ENCODE assay signal across 20 cellular contexts in the genomic region with DNA sequence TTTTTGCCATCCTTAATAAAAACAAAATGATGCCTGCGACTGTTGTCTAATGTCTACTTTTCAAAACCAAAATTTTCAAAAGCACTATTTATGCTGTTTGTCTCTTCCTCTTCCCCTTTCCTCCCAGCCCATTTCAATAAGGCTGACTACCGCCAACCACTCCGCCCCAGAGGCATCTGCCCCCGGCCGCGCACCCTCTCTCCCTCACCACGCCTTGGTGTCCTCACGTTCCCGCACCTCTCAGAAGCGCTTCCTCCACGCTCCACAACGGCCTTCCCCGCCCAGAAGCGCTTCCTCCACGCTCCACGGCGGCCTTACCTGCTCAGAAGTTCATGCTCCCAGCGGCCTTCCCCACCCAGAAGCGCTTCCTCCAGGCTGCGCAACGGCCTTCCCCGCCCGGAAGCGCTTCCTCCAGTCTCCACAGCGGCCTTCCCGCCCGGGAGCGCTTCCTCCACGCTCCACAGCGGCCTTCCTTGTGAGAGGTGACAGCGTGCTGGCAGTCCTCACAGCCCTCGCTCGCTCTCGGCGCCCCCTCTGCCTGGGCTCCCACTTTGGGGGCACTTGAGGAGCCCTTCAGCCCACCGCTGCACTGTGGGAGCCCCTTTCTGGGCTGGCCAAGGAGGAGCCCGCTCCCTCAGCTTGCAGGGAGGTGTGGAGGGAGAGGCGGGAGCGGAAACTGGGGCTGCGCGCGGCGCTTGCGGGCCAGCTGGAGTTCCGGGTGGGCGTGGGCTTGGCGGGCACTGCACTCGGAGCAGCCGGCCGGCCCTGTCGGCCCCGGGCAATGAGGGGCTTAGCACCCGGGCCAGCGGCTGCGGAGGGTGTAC.
DNase-seq lines count a peak whose midpoint lies in the region; ATAC-seq and TF ChIP-seq lines count a peak whose summit lies in the region.
"Had no signal": no experiment of that assay in that cellular context is flagged by ENCODE, and none has a peak within 500 bp of the region (broad histone marks: within the 10 kb centered on the region; RNA-seq: fewer than 3 reads in every experiment).

No MANE protein-coding gene starts in this region.

- TF ChIP-seq CTCF in cardiac muscle cell (IDR thresholded peaks at IDR 0.05; ENCODE audit: low read depth, low read length) (no peak), right atrium auricular region (IDR thresholded peaks at IDR 0.05) (no peak), lung (IDR thresholded peaks at IDR 0.05; ENCODE audit: control extremely low read depth, extremely low read depth) (no peak), ascending aorta (IDR thresholded peaks at IDR 0.05) (no peak), OCI-LY7 (conservative IDR thresholded peaks at IDR 0.05; ENCODE audit: low read length) (no peak)

- H3K27me3 Mint-ChIP-seq in activated naive CD8-positive, alpha-beta T cell treated with anti-CD3 and anti-CD28 coated beads, Interleukin-2, amount 50 U/mL, for 24 hours, result no peaks in the 10 kb centered on the region
- H3K27me3 Mint-ChIP-seq: activated CD4-positive, alpha-beta T cell treated with anti-CD3 and anti-CD28 coated beads, Interleukin-2, amount 10 ng/mL, durations not matched to agents 7 days and 5 days had no signal

- H3K27ac ChIP-seq in cardiac muscle cell, result no peak overlapping the region
- no peak overlapping the region for H3K27ac ChIP-seq in right atrium auricular region
- no peak overlapping the region for H3K27ac ChIP-seq in lung (ENCODE audit: low read depth in 1 of 2, low read length in 1 of 2)
- H3K27ac ChIP-seq in ascending aorta, result no peak overlapping the region
- no peak overlapping the region for H3K27ac ChIP-seq in OCI-LY7 (ENCODE audit: low read depth, low read length, poor library complexity, severe bottlenecking)
- H3K27ac ChIP-seq: foreskin keratinocyte, upper lobe of left lung had no signal

- H2AFZ ChIP-seq in OCI-LY7 (ENCODE audit: low read length), result no peak overlapping the region

- H3K36me3 Mint-ChIP-seq in activated naive CD8-positive, alpha-beta T cell treated with anti-CD3 and anti-CD28 coated beads, Interleukin-2, amount 50 U/mL, for 24 hours (ENCODE audit: low read depth), result peaks cover 2% of the 10 kb centered on the region

- no TSS peak for BruUV-seq in OCI-LY7 (replicated peaks; lab: Mats Ljungman, UMichigan)

- H3K4me1 Mint-ChIP-seq in activated naive CD8-positive, alpha-beta T cell treated with anti-CD3 and anti-CD28 coated beads, Interleukin-2, amount 50 U/mL, for 24 hours, result no peaks in the 10 kb centered on the region
- H3K4me1 Mint-ChIP-seq: activated CD4-positive, alpha-beta T cell treated with anti-CD3 and anti-CD28 coated beads, Interleukin-2, amount 10 ng/mL, durations not matched to agents 7 days and 5 days; neural crest cell had no signal

- intact Hi-C loops in ascending aorta (cut with DNase I), result no loop called here
- intact Hi-C loops in OCI-LY7 (cut with micrococcal nuclease; ENCODE audit: unreplicated experiment), result no loop called here

- H3K27ac Mint-ChIP-seq in activated naive CD8-positive, alpha-beta T cell treated with anti-CD3 and anti-CD28 coated beads, Interleukin-2, amount 50 U/mL, for 24 hours, result no peak overlapping the region
- H3K27ac Mint-ChIP-seq: activated CD4-positive, alpha-beta T cell treated with anti-CD3 and anti-CD28 coated beads, Interleukin-2, amount 10 ng/mL, durations not matched to agents 7 days and 5 days had no signal

- ATAC-seq in activated naive CD8-positive, alpha-beta T cell treated with anti-CD3 and anti-CD28 coated beads, Interleukin-2, amount 50 U/mL, for 24 hours, result no peak
- ATAC-seq in lung (ENCODE audit: insufficient read depth, low FRiP score) (peak; percentile 34), HG02885 (IDR thresholded peaks at IDR 0.05; ENCODE audit: poor library complexity, unreplicated experiment) (no peak)
- ATAC-seq: foreskin keratinocyte, left cardiac atrium had no signal

- POLR2A ChIA-PET in OCI-LY7 (lab: Charles Lee), result no interaction called here

- 87 to 92% methylated on average over 46 to 55 of the region's 55 CpGs for WGBS in lung, 2 donors

- DNase-seq in cardiac muscle cell (ENCODE audit: low read depth in 1 of 2, low spot score in 1 of 2) (no peak), right atrium auricular region (ENCODE audit: low spot score) (no peak), lung (ENCODE audit: low spot score) (no peak), ascending aorta (ENCODE audit: low spot score in 2 of 2) (no peak), OCI-LY7 (ENCODE audit: low spot score) (no peak)
- no peak for DNase-seq in activated naive CD8-positive, alpha-beta T cell treated with anti-CD3 and anti-CD28 coated beads, Interleukin-2, amount 50 U/mL, for 24 hours
- DNase-seq: activated CD4-positive, alpha-beta T cell treated with anti-CD3 and anti-CD28 coated beads, Interleukin-2, amount 10 ng/mL, durations not matched to agents 7 days and 5 days; DND-41; foreskin keratinocyte; IMR-90; left cardiac atrium; midbrain; MM.1S; NCI-H1694 treated with DMSO at 0.1 percent for 48 hours; retina; stimulated activated CD4-positive, alpha-beta T cell treated with anti-CD3 and anti-CD28 coated beads, Interleukin-15, amount 100 ng/mL, for 24 hours; stimulated activated naive CD4-positive, alpha-beta T cell had no signal

- no peaks in the 10 kb centered on the region for H4K20me1 ChIP-seq in OCI-LY7 (ENCODE audit: insufficient read depth, low read length)

- H3K4me3 ChIP-seq in cardiac muscle cell (peak overlapping the region; percentile 13), right atrium auricular region (no peak overlapping the region), lung (no peak overlapping the region), ascending aorta (no peak overlapping the region), OCI-LY7 (ENCODE audit: low read depth, low read length, poor library complexity, severe bottlenecking) (no peak overlapping the region)
- H3K4me3 ChIP-seq: upper lobe of left lung had no signal

- no peaks in the 10 kb centered on the region for H3K9me2 ChIP-seq in OCI-LY7 (ENCODE audit: insufficient read depth, low read length)

- H3K9me3 Mint-ChIP-seq in activated naive CD8-positive, alpha-beta T cell treated with anti-CD3 and anti-CD28 coated beads, Interleukin-2, amount 50 U/mL, for 24 hours, result peaks cover 8% of the 10 kb centered on the region
- H3K9me3 Mint-ChIP-seq: neural crest cell had no signal

- H3K36me3 ChIP-seq in cardiac muscle cell, result no peaks in the 10 kb centered on the region
- no peaks in the 10 kb centered on the region for H3K36me3 ChIP-seq in right atrium auricular region
- H3K36me3 ChIP-seq in lung (ENCODE audit: control insufficient read depth in 2 of 2, insufficient read depth in 2 of 2, low read length in 2 of 2), result no peaks in the 10 kb centered on the region
- H3K36me3 ChIP-seq in ascending aorta, result no peaks in the 10 kb centered on the region
- no peaks in the 10 kb centered on the region for H3K36me3 ChIP-seq in OCI-LY7 (ENCODE audit: insufficient read depth, low read length)
- H3K36me3 ChIP-seq: upper lobe of left lung had no signal

- H3K4me1 ChIP-seq in cardiac muscle cell (ENCODE audit: low read depth) (no peaks in the 10 kb centered on the region), right atrium auricular region (no peaks in the 10 kb centered on the region), lung (ENCODE audit: control insufficient read depth in 2 of 2, insufficient read depth in 2 of 2, low read length in 2 of 2) (no peaks in the 10 kb centered on the region), ascending aorta (no peaks in the 10 kb centered on the region), OCI-LY7 (ENCODE audit: insufficient read depth, low read length, poor library complexity, severe bottlenecking) (no peaks in the 10 kb centered on the region)
- H3K4me1 ChIP-seq: upper lobe of left lung had no signal

- H3K9me3 ChIP-seq in cardiac muscle cell (ENCODE audit: low read depth) (no peaks in the 10 kb centered on the region), right atrium auricular region (no peaks in the 10 kb centered on the region), lung (ENCODE audit: control insufficient read depth in 2 of 2, insufficient read depth in 1 of 2, low read length in 1 of 2) (peaks cover 0 to 2% of the 10 kb centered on the region in 2 donors), ascending aorta (no peaks in the 10 kb centered on the region), OCI-LY7 (ENCODE audit: low read length) (no peaks in the 10 kb centered on the region)
- H3K9me3 ChIP-seq: upper lobe of left lung had no signal

- H3K4me2 ChIP-seq in OCI-LY7 (ENCODE audit: low read length), result no peak overlapping the region

- CTCF ChIA-PET in OCI-LY7 (lab: Charles Lee; ENCODE audit: unreplicated experiment), result no interaction called here

- H3K79me2 ChIP-seq in OCI-LY7 (ENCODE audit: insufficient read depth, low read depth, low read length), result no peaks in the 10 kb centered on the region

- no peaks in the 10 kb centered on the region for H3K27me3 ChIP-seq in cardiac muscle cell
- no peaks in the 10 kb centered on the region for H3K27me3 ChIP-seq in right atrium auricular region
- no peaks in the 10 kb centered on the region for H3K27me3 ChIP-seq in lung (ENCODE audit: control insufficient read depth, insufficient read depth)
- H3K27me3 ChIP-seq in ascending aorta, result no peaks in the 10 kb centered on the region
- H3K27me3 ChIP-seq: foreskin keratinocyte, upper lobe of left lung had no signal

- peak overlapping the region; percentile 52 for H3K4me3 Mint-ChIP-seq in activated naive CD8-positive, alpha-beta T cell treated with anti-CD3 and anti-CD28 coated beads, Interleukin-2, amount 50 U/mL, for 24 hours
- H3K4me3 Mint-ChIP-seq: activated CD4-positive, alpha-beta T cell treated with anti-CD3 and anti-CD28 coated beads, Interleukin-2, amount 10 ng/mL, durations not matched to agents 7 days and 5 days; neural crest cell had no signal
